In genomic region chr18:51168960-51169662, GRCh38 we compare ENCODE assay signal across 15 cellular contexts. TPM values are rescaled to one million over a fixed set of nuclear protein-coding genes. Genes with fewer than 3 reads are reported as not detected.
DNase-seq lines count a peak whose midpoint lies in the region; ATAC-seq and TF ChIP-seq lines count a peak whose summit lies in the region.
"Had no signal": no experiment of that assay in that cellular context is flagged by ENCODE, and none has a peak within 500 bp of the region (broad histone marks: within the 10 kb centered on the region; RNA-seq: fewer than 3 reads in every experiment).

No MANE protein-coding gene starts in this region.

- no peak overlapping the region for H2AFZ ChIP-seq in SK-N-SH (ENCODE audit: low read depth)

- no peaks in the 10 kb centered on the region for H3K9me2 ChIP-seq in SK-N-SH

- H3K27me3 Mint-ChIP-seq in central memory CD8-positive, alpha-beta T cell, result no peaks in the 10 kb centered on the region

- H3F3A ChIP-seq in SK-N-SH (replicated peaks; ENCODE audit: insufficient read depth), result peaks cover 4% of the 10 kb centered on the region

- no peak overlapping the region for H3K4me2 ChIP-seq in SK-N-SH

- no peak overlapping the region for H3K4me3 Mint-ChIP-seq in central memory CD8-positive, alpha-beta T cell
- H3K4me3 Mint-ChIP-seq: CD14-positive monocyte had no signal

- peaks cover 24% of the 10 kb centered on the region for H3K79me2 ChIP-seq in SK-N-SH (ENCODE audit: insufficient read depth)

- WGBS in SK-N-SH (ENCODE audit: low lambda C conversion rate), result 94% methylated on average over 6 of the region's 6 CpGs

- CTCF ChIA-PET in SK-N-SH (lab: Yijun Ruan, JAX), result interaction anchor here (1.0 to 1.5 kb wide), 2 partner anchors 13 to 59 kb away, joined by 4 to 5 read pairs; no protein-coding TSS in a partner anchor

- H3K9me3 ChIP-seq in HUES48 (ENCODE audit: control insufficient read depth, insufficient read depth, low read length), result no peaks in the 10 kb centered on the region
- H3K9me3 ChIP-seq in SK-N-SH, result no peaks in the 10 kb centered on the region
- H3K9me3 ChIP-seq: tibial artery had no signal

- H3K9ac ChIP-seq in HUES48 (ENCODE audit: low read depth, low read length), result no peak overlapping the region
- no peak overlapping the region for H3K9ac ChIP-seq in SK-N-SH

- peak overlapping the region; percentile 42 for H3K27ac Mint-ChIP-seq in central memory CD8-positive, alpha-beta T cell (ENCODE audit: low read depth)

- peaks cover 58% of the 10 kb centered on the region for H3K4me1 ChIP-seq in HUES48 (ENCODE audit: control insufficient read depth, insufficient read depth, low read length)
- no peaks in the 10 kb centered on the region; a peak in 1 of 4 replicates for H3K4me1 ChIP-seq in SK-N-SH (ENCODE audit: control insufficient read depth in 1 of 2, insufficient read depth in 2 of 2, low read depth in 1 of 2, low read length in 1 of 2)

- no peaks in the 10 kb centered on the region for H3K9me3 Mint-ChIP-seq in central memory CD8-positive, alpha-beta T cell

- H3K36me3 ChIP-seq in HUES48 (ENCODE audit: control insufficient read depth, insufficient read depth, low read length), result no peaks in the 10 kb centered on the region
- H3K36me3 ChIP-seq in SK-N-SH (replicated peaks in 1 of 2; ENCODE audit: control insufficient read depth in 1 of 2, insufficient read depth in 2 of 2, low read length in 1 of 2), result peaks cover 7 to 13% of the 10 kb centered on the region in 2 experiments
- H3K36me3 ChIP-seq: tibial artery had no signal

- H4K20me1 ChIP-seq in SK-N-SH (ENCODE audit: insufficient read depth), result peaks cover 27% of the 10 kb centered on the region

- TF ChIP-seq RAD21 in SK-N-SH (IDR thresholded peaks at IDR 0.05; ENCODE audit: low read length), result no peak

- ATAC-seq in GM18511 (IDR thresholded peaks at IDR 0.05; ENCODE audit: unreplicated experiment), result peak; percentile 48
- ATAC-seq in GM19452 (IDR thresholded peaks at IDR 0.05; ENCODE audit: unreplicated experiment), result peak; percentile 39
- ATAC-seq in central memory CD8-positive, alpha-beta T cell (replicated peaks; ENCODE audit: extremely low read depth, poor library complexity, severe bottlenecking), result peak; percentile 46
- no peak for ATAC-seq in HG02884 (IDR thresholded peaks at IDR 0.05; ENCODE audit: unreplicated experiment)

- peaks cover 36% of the 10 kb centered on the region for H3K4me1 Mint-ChIP-seq in central memory CD8-positive, alpha-beta T cell

- H3K27me3 ChIP-seq in HUES48 (ENCODE audit: control insufficient read depth, insufficient read depth, low read length) (no peaks in the 10 kb centered on the region), SK-N-SH (ENCODE audit: insufficient read depth) (no peaks in the 10 kb centered on the region)
- H3K27me3 ChIP-seq: tibial artery had no signal

- POLR2A ChIA-PET in SK-N-SH (lab: Yijun Ruan, JAX), result interaction anchor here (0.8 kb wide), 1 partner anchor 18 kb away, joined by 3 read pairs; no protein-coding TSS in a partner anchor

- H3K27ac ChIP-seq in HUES48 (ENCODE audit: low read depth, low read length), result peak overlapping the region; percentile 88
- H3K27ac ChIP-seq in SK-N-SH (ENCODE audit: low read depth in 2 of 2, low read length in 1 of 2), result no peak overlapping the region
- H3K27ac ChIP-seq: tibial artery had no signal

- no peak for TF ChIP-seq CTCF in SK-N-SH (IDR thresholded peaks at IDR 0.05)

- no peaks in the 10 kb centered on the region for H3K36me3 Mint-ChIP-seq in central memory CD8-positive, alpha-beta T cell (ENCODE audit: insufficient read depth)

- H3K4me3 ChIP-seq in HUES48 (ENCODE audit: low read depth, low read length) (no peak overlapping the region), SK-N-SH (ENCODE audit: low read depth in 2 of 2, low read length in 1 of 2) (no peak overlapping the region)
- H3K4me3 ChIP-seq: tibial artery had no signal

- TF ChIP-seq EP300 in SK-N-SH (IDR thresholded peaks at IDR 0.05; ENCODE audit: borderline replicate concordance in 1 of 2, low read depth in 1 of 2, low read length in 1 of 2), result no peak

- DNase-seq in central memory CD8-positive, alpha-beta T cell (ENCODE audit: low spot score in 2 of 2), result no peak
- DNase-seq in DMS153 treated with DMSO at 0.1 percent for 48 hours (lab: John Stamatoyannopoulos, UW; ENCODE audit: unreplicated experiment) (no peak), SK-N-SH (no peak), COLO668 (lab: John Stamatoyannopoulos, UW; ENCODE audit: unreplicated experiment) (no peak)
- DNase-seq: aorta, dermis blood vessel endothelial cell, GF-D8, HCEC 1CT, NCI-H446, tibial artery had no signal

TF ChIP-seq in SK-N-SH, 30 proteins besides CTCF, POLR2A, EP300 and RAD21:
- TF ChIP-seq YY1 (IDR thresholded peaks at IDR 0.05; ENCODE audit: low read depth) (no peak), JUND (IDR thresholded peaks at IDR 0.05) (no peak), GABPA (IDR thresholded peaks at IDR 0.05; ENCODE audit: low read depth) (no peak), RXRA (IDR thresholded peaks at IDR 0.05; ENCODE audit: borderline replicate concordance, low read depth) (no peak), TAF1 (IDR thresholded peaks at IDR 0.05; ENCODE audit: borderline replicate concordance, low read depth, low read length) (no peak), GATA2 (CRISPR knock-in tag; IDR thresholded peaks at IDR 0.05) (no peak), MXI1 (IDR thresholded peaks at IDR 0.05; ENCODE audit: low read depth, low read length) (no peak), SIN3A (IDR thresholded peaks at IDR 0.05; ENCODE audit: borderline replicate concordance, low read depth, low read length) (no peak), RFX5 (IDR thresholded peaks at IDR 0.05; ENCODE audit: low read length) (no peak), FOXM1 (IDR thresholded peaks at IDR 0.05; ENCODE audit: low read depth) (no peak), CHD2 (IDR thresholded peaks at IDR 0.05; ENCODE audit: low read length, partially characterized antibody) (no peak)

RNA-seq across cellular contexts. Expression of gene MEX3C, which starts 28.4 kb away (rescaled TPM):
- polyA plus RNA-seq in SK-N-SH (2012; rRNA removed), result 25.1 and 29.9 TPM in 2 replicates
- 28.4 and 29.5 TPM in 2 replicates for polyA plus RNA-seq in SK-N-SH (2012; cell fraction: cytosol; rRNA removed)
- polyA plus RNA-seq in SK-N-SH (2012; cell fraction: nucleus; rRNA removed), result 9.1 and 20.1 TPM in 2 replicates
